39 cellular contexts compared by ENCODE assay signal in the genomic region with DNA sequence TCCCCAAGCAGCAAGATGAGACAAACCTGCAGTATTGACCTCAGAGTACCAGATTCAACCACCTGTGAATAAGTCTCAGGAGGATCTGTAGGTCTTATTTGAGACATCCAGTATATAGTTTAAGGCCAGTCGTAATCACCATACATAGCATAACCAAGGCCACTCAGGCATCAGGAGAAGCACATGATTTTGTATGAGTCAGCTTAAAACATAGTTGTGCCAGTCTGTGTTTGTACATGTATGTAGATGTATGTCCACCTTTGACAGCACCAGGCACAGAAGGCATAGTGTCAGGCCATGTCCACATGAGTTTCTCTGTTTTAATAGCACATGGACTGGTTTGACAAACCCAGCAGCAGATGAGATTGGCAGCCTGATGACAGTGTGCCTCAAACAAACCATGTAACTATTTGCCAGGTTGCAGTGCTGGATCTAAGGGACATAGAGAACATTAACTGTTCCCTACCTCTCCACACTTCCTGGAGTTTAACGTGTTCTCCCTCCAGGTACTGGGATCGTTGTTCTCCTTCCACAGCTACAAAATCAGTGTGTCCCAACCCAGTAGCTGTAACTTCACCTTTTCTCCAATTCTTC. TPM values are rescaled to one million over a fixed set of nuclear protein-coding genes. Genes with fewer than 3 reads are reported as not detected.
"Had no signal": no experiment of that assay in that cellular context is flagged by ENCODE, and none has a peak within 500 bp of the region (broad histone marks: within the 10 kb centered on the region; RNA-seq: fewer than 3 reads in every experiment).

No MANE protein-coding gene starts in this region.

- H3K27ac Mint-ChIP-seq: activated B cell treated with CpG ODN at 0.5 μM for 24 hours; activated CD4-positive, alpha-beta memory T cell treated with anti-CD3 and anti-CD28 coated beads for 36 hours; activated CD4-positive, alpha-beta T cell treated with anti-CD3 and anti-CD28 coated beads, Interleukin-2, amount 10 ng/mL, durations not matched to agents 24 days and 14 days; activated CD8-positive, alpha-beta T cell treated with anti-CD3 and anti-CD28 coated beads for 36 hours; activated naive CD4-positive, alpha-beta T cell treated with anti-CD3 and anti-CD28 coated beads for 36 hours; activated naive CD4-positive, alpha-beta T cell treated with anti-CD3 and anti-CD28 coated beads, Interleukin-2, amount 50 U/mL, for 72 hours; activated naive CD8-positive, alpha-beta T cell treated with anti-CD3 and anti-CD28 coated beads for 36 hours; activated T-cell treated with anti-CD3 and anti-CD28 coated beads, Interleukin-2, amount 50 U/mL, for 72 hours; activated T-helper 1 cell treated with anti-CD3 and anti-CD28 coated beads, Interleukin-12 subunit alpha, Interleukin-12 subunit beta, Interleukin-2, Interleukin-4 antibody, amounts not matched to agents 30 ng/mL and 10 ng/mL and 1 ng/mL, durations not matched to agents 14 hours and 24 hours and 36 hours; activated T-helper 17 cell treated with anti-CD3 and anti-CD28 coated beads, Interleukin-2, amount 50 U/mL, for 72 hours; T-cell; T-helper 17 cell had no signal

- H3K27me3 Mint-ChIP-seq: activated CD8-positive, alpha-beta T cell treated with anti-CD3 and anti-CD28 coated beads for 36 hours had no signal

- H3K9me3 ChIP-seq: body of pancreas had no signal

- H3K4me1 Mint-ChIP-seq: activated B cell treated with CpG ODN at 0.5 μM for 24 hours; activated naive CD8-positive, alpha-beta T cell treated with anti-CD3 and anti-CD28 coated beads for 36 hours; activated T-helper 17 cell treated with anti-CD3 and anti-CD28 coated beads, Interleukin-2, amount 50 U/mL, for 72 hours; T-cell; T-helper 17 cell had no signal

- H3K4me3 ChIP-seq: adrenal gland, body of pancreas, breast epithelium had no signal

- H3K36me3 Mint-ChIP-seq: activated CD4-positive, alpha-beta memory T cell treated with anti-CD3 and anti-CD28 coated beads for 36 hours; activated naive CD8-positive, alpha-beta T cell treated with anti-CD3 and anti-CD28 coated beads for 36 hours had no signal

- DNase-seq: activated B cell treated with CpG ODN at 0.5 μM for 24 hours; activated CD4-positive, alpha-beta memory T cell treated with anti-CD3 and anti-CD28 coated beads for 36 hours; activated CD4-positive, alpha-beta T cell treated with anti-CD3 and anti-CD28 coated beads for 4 hours; activated CD4-positive, alpha-beta T cell treated with anti-CD3 and anti-CD28 coated beads, Interleukin-2, amount 50 U/mL, for 1 hour; activated CD4-positive, alpha-beta T cell treated with anti-CD3 and anti-CD28 coated beads, Interleukin-2, amount 50 U/mL, for 4 hours; activated CD4-positive, CD25-positive, alpha-beta regulatory T cell treated with anti-CD3 and anti-CD28 coated beads, Interleukin-2, amount 50 U/mL, for 72 hours; activated CD8-positive, alpha-beta memory T cell treated with anti-CD3 and anti-CD28 coated beads, Interleukin-2, amount 50 U/mL, for 4 hours; activated CD8-positive, alpha-beta T cell treated with anti-CD3 and anti-CD28 coated beads for 36 hours; activated effector memory CD4-positive, alpha-beta T cell treated with anti-CD3 and anti-CD28 coated beads, Interleukin-2, amount 50 U/mL, for 16 hours; activated gamma-delta T cell treated with Interleukin-2 at 50 U/mL for 16 hours; activated naive CD4-positive, alpha-beta T cell; activated naive CD4-positive, alpha-beta T cell treated with anti-CD3 and anti-CD28 coated beads for 36 hours; activated naive CD4-positive, alpha-beta T cell treated with anti-CD3 and anti-CD28 coated beads, Interleukin-2, amount 50 U/mL, for 16 hours; activated naive CD8-positive, alpha-beta T cell treated with anti-CD3 and anti-CD28 coated beads for 36 hours; activated T-cell treated with anti-CD3 and anti-CD28 coated beads for 4 hours; activated T-cell treated with anti-CD3 and anti-CD28 coated beads, Interleukin-2, amount 50 U/mL, for 1 hour; activated T-cell treated with anti-CD3 and anti-CD28 coated beads, Interleukin-2, amount 50 U/mL, for 4 hours; activated T-cell treated with anti-CD3 and anti-CD28 coated beads, Interleukin-2, amount 50 U/mL, for 72 hours; adrenal gland; amniotic stem cell; aorta; body of pancreas; brain microvascular endothelial cell; central memory CD4-positive, alpha-beta T cell; T-cell; T-helper 17 cell; T1000 had no signal

- H3K27me3 ChIP-seq: adrenal gland, body of pancreas, brain microvascular endothelial cell, breast epithelium had no signal

- ATAC-seq: activated CD8-positive, alpha-beta T cell treated with anti-CD3 and anti-CD28 coated beads for 36 hours; activated naive CD4-positive, alpha-beta T cell treated with anti-CD3 and anti-CD28 coated beads, Interleukin-2, amount 50 U/mL, for 72 hours; activated T-cell treated with anti-CD3 and anti-CD28 coated beads, Interleukin-2, amount 50 U/mL, for 4 hours; activated T-cell treated with anti-CD3 and anti-CD28 coated beads, Interleukin-2, amount 50 U/mL, for 72 hours; activated T-helper 17 cell treated with anti-CD3 and anti-CD28 coated beads, Interleukin-2, amount 50 U/mL, for 72 hours; body of pancreas; T-cell; T-helper 17 cell had no signal

- H3K36me3 ChIP-seq: adrenal gland, brain microvascular endothelial cell, breast epithelium had no signal

- H3K4me3 Mint-ChIP-seq: activated B cell treated with CpG ODN at 0.5 μM for 24 hours; activated CD4-positive, alpha-beta memory T cell treated with anti-CD3 and anti-CD28 coated beads for 36 hours; activated CD4-positive, alpha-beta T cell treated with anti-CD3 and anti-CD28 coated beads, Interleukin-2, amount 10 ng/mL, durations not matched to agents 24 days and 14 days; activated CD8-positive, alpha-beta T cell treated with anti-CD3 and anti-CD28 coated beads for 36 hours; activated naive CD4-positive, alpha-beta T cell treated with anti-CD3 and anti-CD28 coated beads for 36 hours; activated naive CD8-positive, alpha-beta T cell treated with anti-CD3 and anti-CD28 coated beads for 36 hours; activated T-cell treated with anti-CD3 and anti-CD28 coated beads, Interleukin-2, amount 50 U/mL, for 4 hours; activated T-cell treated with anti-CD3 and anti-CD28 coated beads, Interleukin-2, amount 50 U/mL, for 72 hours; activated T-helper 1 cell treated with anti-CD3 and anti-CD28 coated beads, Interleukin-12 subunit alpha, Interleukin-12 subunit beta, Interleukin-2, Interleukin-4 antibody, amounts not matched to agents 30 ng/mL and 10 ng/mL and 1 ng/mL, durations not matched to agents 14 hours and 24 hours and 36 hours; activated T-helper 17 cell treated with anti-CD3 and anti-CD28 coated beads, Interleukin-2, amount 50 U/mL, for 72 hours; T-cell; T-helper 17 cell had no signal

- H3K27ac ChIP-seq: adrenal gland, body of pancreas, brain microvascular endothelial cell, breast epithelium, VCaP had no signal

- FAIRE-seq: astrocyte, TTC549 had no signal

- H3K4me1 ChIP-seq: adrenal gland, body of pancreas, breast epithelium had no signal

RNA-seq across cellular contexts. Expression of gene ASIP, which starts 8.6 kb away (rescaled TPM):
- total RNA-seq: activated B cell treated with CpG ODN at 0.5 μM for 24 hours; activated CD4-positive, alpha-beta memory T cell treated with anti-CD3 and anti-CD28 coated beads for 36 hours; activated CD4-positive, alpha-beta T cell treated with anti-CD3 and anti-CD28 coated beads, Interleukin-2, amount 10 ng/mL, durations not matched to agents 24 days and 14 days; activated CD8-positive, alpha-beta memory T cell treated with anti-CD3 and anti-CD28 coated beads for 36 hours; activated CD8-positive, alpha-beta T cell treated with anti-CD3 and anti-CD28 coated beads for 36 hours; activated naive CD4-positive, alpha-beta T cell treated with anti-CD3 and anti-CD28 coated beads for 36 hours; activated naive CD4-positive, alpha-beta T cell treated with anti-CD3 and anti-CD28 coated beads, Interleukin-2, amount 50 U/mL, for 72 hours; activated naive CD8-positive, alpha-beta T cell treated with anti-CD3 and anti-CD28 coated beads for 36 hours; activated T-cell treated with anti-CD3 and anti-CD28 coated beads, Interleukin-2, amount 50 U/mL, for 4 hours; activated T-cell treated with anti-CD3 and anti-CD28 coated beads, Interleukin-2, amount 50 U/mL, for 72 hours; activated T-helper 1 cell treated with anti-CD3 and anti-CD28 coated beads, Interleukin-12 subunit alpha, Interleukin-12 subunit beta, Interleukin-2, Interleukin-4 antibody, amounts not matched to agents 30 ng/mL and 10 ng/mL and 1 ng/mL, durations not matched to agents 14 hours and 24 hours and 36 hours; activated T-helper 17 cell treated with anti-CD3 and anti-CD28 coated beads, Interleukin-2, amount 50 U/mL, for 72 hours; aorta; astrocyte; body of pancreas; cerebellum; T-cell; T-helper 1 cell treated with Interleukin-12 subunit alpha and Interleukin-12 subunit beta and Interleukin-4 antibody, amounts not matched to agents 30 ng/mL and 1 ng/mL, for 36 hours; T-helper 17 cell; T-helper 2 cell treated with Interferon-gamma antibody and Interleukin-4, amounts not matched to agents 100 ng/mL and 5 ng/mL, for 36 hours had no signal
- polyA plus RNA-seq: aorta had no signal
